In genomic region chr1:221699582-221700519, GRCh38 we compare ENCODE assay signal across 22 cellular contexts. TPM values are rescaled to one million over a fixed set of nuclear protein-coding genes. Genes with fewer than 3 reads are reported as not detected.
DNase-seq lines count a peak whose midpoint lies in the region; ATAC-seq, FAIRE-seq and TF ChIP-seq lines count a peak whose summit lies in the region.
"Had no signal": no experiment of that assay in that cellular context is flagged by ENCODE, and none has a peak within 500 bp of the region (broad histone marks: within the 10 kb centered on the region; RNA-seq: fewer than 3 reads in every experiment).

No MANE protein-coding gene starts in this region.

- FAIRE-seq in K562 (lab: Jason Lieb, UNC) (no peak), HepG2 (lab: Jason Lieb, UNC) (no peak)

- in situ Hi-C loops in K562 (cut with MboI) = no loop called here
- in situ Hi-C loops in HepG2 (cut with HindIII; ENCODE audit: extremely low pct_ligation_motif_present, low pct_unique_long_range_greater_than_20kb) = no loop called here
- in situ Hi-C loops in GM13977 (cut with MboI; ENCODE audit: low pct_unique_long_range_greater_than_20kb, low sequenced_read_pairs, unreplicated experiment) = no loop called here

- H3K4me1 Mint-ChIP-seq in HFFc6 (ENCODE audit: low read depth) = peaks cover 85% of the 10 kb centered on the region
- H3K4me1 Mint-ChIP-seq: activated T-helper 17 cell treated with anti-CD3 and anti-CD28 coated beads, Interleukin-2, amount 50 U/mL, for 72 hours had no signal

- TF ChIP-seq EP300 in K562 (IDR thresholded peaks at IDR 0.05; ENCODE audit: low read length) = no peak
- no peak for TF ChIP-seq EP300 in HepG2 (IDR thresholded peaks at IDR 0.05; ENCODE audit: low read depth in 2 of 2, low read length in 2 of 2)
- TF ChIP-seq EP300 in HepG2 (CRISPR knock-in tag; IDR thresholded peaks at IDR 0.05; ENCODE audit: borderline replicate concordance) = no peak

- intact Hi-C loops in K562 (cut with micrococcal nuclease) (no loop called here), HepG2 (cut with micrococcal nuclease; ENCODE audit: unreplicated experiment) (no loop called here)

- DNase-seq in AG09309 (ENCODE audit: low read depth) (peak; percentile 76), HFFc6 (peak; percentile 63), K562 (ENCODE audit: extremely low read depth in 1 of 4, low spot score in 3 of 4) (no peak), HepG2 (ENCODE audit: low spot score) (no peak), GM13977 (ENCODE audit: low spot score) (no peak), BE2C (no peak), OCI-M2 (lab: John Stamatoyannopoulos, UW; ENCODE audit: unreplicated experiment) (no peak), iPS-NIHi7 (ENCODE audit: extremely low spot score) (no peak)
- DNase-seq: activated CD8-positive, alpha-beta T cell treated with anti-CD3 and anti-CD28 coated beads, Interleukin-2, amount 10 ng/mL, durations not matched to agents 7 days and 5 days; DND-41; effector CD4-positive, alpha-beta T cell; foreskin melanocyte; KG1; NCI-H1436; NCI-H446; nephron progenitor cell; retina; stimulated activated CD4-positive, alpha-beta T cell treated with anti-CD3 and anti-CD28 coated beads, Interleukin-2, amount 100 ng/mL, for 24 hours had no signal

- no peaks in the 10 kb centered on the region for H3K79me2 ChIP-seq in K562 (ENCODE audit: control insufficient read depth, insufficient read depth, low read length)
- no peaks in the 10 kb centered on the region for H3K79me2 ChIP-seq in HepG2 (ENCODE audit: insufficient read depth, low read length)

- H3K27ac Mint-ChIP-seq in HFFc6 = peak overlapping the region; percentile 88
- H3K27ac Mint-ChIP-seq: activated CD8-positive, alpha-beta T cell treated with anti-CD3 and anti-CD28 coated beads, Interleukin-2, amount 10 ng/mL, durations not matched to agents 7 days and 5 days; activated T-helper 17 cell treated with anti-CD3 and anti-CD28 coated beads, Interleukin-2, amount 50 U/mL, for 72 hours; B cell; nephron progenitor cell had no signal

- TF ChIP-seq POLR2A in K562 (conservative IDR thresholded peaks at IDR 0.05) = no peak
- no peak for TF ChIP-seq POLR2A in HepG2 (IDR thresholded peaks at IDR 0.05; ENCODE audit: insufficient read depth in 1 of 2, low read depth in 2 of 2, low read length in 2 of 2)

- H3K4me3 ChIP-seq in AG09309 (ENCODE audit: control insufficient read depth, low read depth, low read length) (no peak overlapping the region), K562 (no peak overlapping the region), HepG2 (replicated peaks in 1 of 3; ENCODE audit: insufficient read depth in 1 of 3, low read depth in 2 of 3, low read length in 3 of 3) (no peak overlapping the region), BE2C (ENCODE audit: low read depth, low read length) (no peak overlapping the region)
- H3K4me3 ChIP-seq: ascending aorta, lung had no signal

- H3K9ac ChIP-seq in K562 (ENCODE audit: insufficient read depth in 1 of 2, low read depth in 2 of 2, low read length in 2 of 2) = no peak overlapping the region
- no peak overlapping the region for H3K9ac ChIP-seq in HepG2 (ENCODE audit: insufficient read depth, low read depth, low read length)

- 60% methylated on average over 1 of the region's 1 CpG for WGBS in K562 (ENCODE audit: insufficient coverage, low coverage, missing lambda C conversion rate)
- 100% methylated on average over 1 of the region's 1 CpG for WGBS in HepG2 (ENCODE audit: low lambda C conversion rate)

- no peaks in the 10 kb centered on the region for H4K20me1 ChIP-seq in K562 (replicated peaks; ENCODE audit: control insufficient read depth, insufficient read depth, low read length)
- H4K20me1 ChIP-seq in HepG2 (ENCODE audit: insufficient read depth, low read length) = no peaks in the 10 kb centered on the region

- H3K4me1 ChIP-seq in K562 (replicated peaks in 1 of 2; ENCODE audit: control insufficient read depth in 2 of 2, insufficient read depth in 2 of 2, low read length in 2 of 2) (no peaks in the 10 kb centered on the region; a peak in 1 of 5 replicates), HepG2 (ENCODE audit: insufficient read depth, low read length) (peaks cover 9% of the 10 kb centered on the region), BE2C (no peaks in the 10 kb centered on the region)
- H3K4me1 ChIP-seq: ascending aorta had no signal

- TF ChIP-seq CTCF in AG09309 (IDR thresholded peaks at IDR 0.05; ENCODE audit: control insufficient read depth, insufficient read depth, low read depth, low read length, missing control alignments) (no peak), HFFc6 (IDR thresholded peaks at IDR 0.05) (no peak), K562 (IDR thresholded peaks at IDR 0.05 in 2 of 3, conservative IDR thresholded peaks at IDR 0.05 in 1 of 3; ENCODE audit: insufficient read depth in 2 of 3, low read depth in 1 of 3, low read length in 3 of 3) (no peak), HepG2 (CRISPR knock-in tag; IDR thresholded peaks at IDR 0.05) (no peak), GM13977 (IDR thresholded peaks at IDR 0.05; ENCODE audit: extremely low read depth, insufficient read depth, missing control alignments) (no peak), BE2C (IDR thresholded peaks at IDR 0.05; ENCODE audit: low read depth, low read length) (no peak)

- no peaks in the 10 kb centered on the region for H3K9me1 ChIP-seq in K562 (ENCODE audit: control insufficient read depth, insufficient read depth, low read length)

- CTCF ChIA-PET in K562 (lab: Yijun Ruan, JAX; ENCODE audit: low intra/inter-chr PET ratio) = no interaction called here
- CTCF ChIA-PET in HepG2 (lab: Yijun Ruan, JAX; ENCODE audit: low intra/inter-chr PET ratio, low total read pairs) = no interaction called here

- no peak for TF ChIP-seq RAD21 in K562 (CRISPR knock-in tag; conservative IDR thresholded peaks at IDR 0.05 in 1 of 2, IDR thresholded peaks at IDR 0.05 in 1 of 2)
- TF ChIP-seq RAD21 in HepG2 (CRISPR knock-in tag; IDR thresholded peaks at IDR 0.05) = no peak

- H3K4me2 ChIP-seq in K562 (ENCODE audit: insufficient read depth, low read length) (no peak overlapping the region), HepG2 (ENCODE audit: low read depth, low read length) (no peak overlapping the region)

- H3K27ac ChIP-seq in K562 (ENCODE audit: extremely low read depth, low read depth, low read length) = no peak overlapping the region
- no peak overlapping the region for H3K27ac ChIP-seq in HepG2 (ENCODE audit: extremely low read length, insufficient read depth, low read length)
- H3K27ac ChIP-seq: ascending aorta had no signal

- H3K36me3 ChIP-seq in K562 (ENCODE audit: control insufficient read depth, insufficient read depth, low read length) (peaks cover 10% of the 10 kb centered on the region), HepG2 (replicated peaks in 1 of 2; ENCODE audit: control insufficient read depth in 1 of 2, insufficient read depth in 2 of 2, low read length in 2 of 2) (peaks cover 0 to 4% of the 10 kb centered on the region in 2 experiments; a peak in 1 of 5 replicates), BE2C (peaks cover 16% of the 10 kb centered on the region)

- no peaks in the 10 kb centered on the region for H3K9me3 ChIP-seq in K562 (replicated peaks; ENCODE audit: control insufficient read depth, insufficient read depth, low read depth, low read length)
- H3K9me3 ChIP-seq in HepG2 (ENCODE audit: low read length) = no peaks in the 10 kb centered on the region
- H3K9me3 ChIP-seq in BE2C = no peaks in the 10 kb centered on the region
- H3K9me3 ChIP-seq: ascending aorta had no signal

- H3K27me3 Mint-ChIP-seq in HFFc6 (ENCODE audit: insufficient read depth) = peaks cover 3% of the 10 kb centered on the region
- H3K27me3 Mint-ChIP-seq: activated T-helper 17 cell treated with anti-CD3 and anti-CD28 coated beads, Interleukin-2, amount 50 U/mL, for 72 hours; B cell had no signal

- POLR2A ChIA-PET in K562 (lab: Yijun Ruan, JAX) (interaction anchor here (1.0 kb wide), 1 partner anchor 19 kb away, joined by 3 read pairs; no protein-coding TSS in a partner anchor), HepG2 (lab: Yijun Ruan, JAX) (interaction anchor here (1.3 to 1.5 kb wide), 2 partner anchors 18 to 42 kb away, joined by 4 read pairs; partner anchors contain the start of gene DUSP10)

- H3K4me3 Mint-ChIP-seq in HFFc6 = peak overlapping the region; percentile 45
- H3K4me3 Mint-ChIP-seq: activated CD8-positive, alpha-beta T cell treated with anti-CD3 and anti-CD28 coated beads, Interleukin-2, amount 10 ng/mL, durations not matched to agents 7 days and 5 days; activated T-helper 17 cell treated with anti-CD3 and anti-CD28 coated beads, Interleukin-2, amount 50 U/mL, for 72 hours; B cell; nephron progenitor cell had no signal

- H2AFZ ChIP-seq in K562 (ENCODE audit: low read depth, low read length) (no peak overlapping the region), HepG2 (ENCODE audit: low read length) (no peak overlapping the region)

- BruUV-seq in K562 (replicated peaks; lab: Mats Ljungman, UMichigan) = no TSS peak
- no TSS peak for BruUV-seq in HepG2 (replicated peaks; lab: Mats Ljungman, UMichigan)

- ATAC-seq in K562 (no peak), HepG2 (no peak)
- ATAC-seq: activated CD8-positive, alpha-beta T cell treated with anti-CD3 and anti-CD28 coated beads, Interleukin-2, amount 10 ng/mL, durations not matched to agents 7 days and 5 days; activated T-helper 17 cell treated with anti-CD3 and anti-CD28 coated beads, Interleukin-2, amount 50 U/mL, for 72 hours had no signal

- H3K27me3 ChIP-seq in K562 (ENCODE audit: control insufficient read depth in 2 of 2, insufficient read depth in 2 of 2, low read length in 2 of 2) (no peaks in the 10 kb centered on the region), HepG2 (ENCODE audit: control insufficient read depth in 1 of 2, insufficient read depth in 2 of 2, low read length in 2 of 2) (no peaks in the 10 kb centered on the region), BE2C (no peaks in the 10 kb centered on the region)
- H3K27me3 ChIP-seq: ascending aorta had no signal

- peaks cover 50% of the 10 kb centered on the region for H3K36me3 Mint-ChIP-seq in HFFc6 (ENCODE audit: low read depth)

- H3K9me3 Mint-ChIP-seq in HFFc6 = no peaks in the 10 kb centered on the region
- H3K9me3 Mint-ChIP-seq: activated T-helper 17 cell treated with anti-CD3 and anti-CD28 coated beads, Interleukin-2, amount 50 U/mL, for 72 hours; nephron progenitor cell had no signal

RNA-seq across cellular contexts. Expression of gene DUSP10, which starts 42.0 kb away (rescaled TPM):
- 10 to 100 TPM; 30.5 to 48.9 (median 43.8) TPM for total RNA-seq in HFFc6 (2021; fragmentation: NEBNext Ultra II Directional; extraction: Animal tissue kit (Norgen Biotek cat#: 25700))
- total RNA-seq in K562 (2011; cell fraction: chromatin; rRNA removed; ENCODE audit: low replicate concordance) = 5.0 and 6.0 TPM in 2 replicates
- total RNA-seq in K562 (2011; cell fraction: nucleolus; rRNA removed) = 3.9 and 4.0 TPM in 2 replicates
- 3.6 and 4.4 TPM in 2 replicates for total RNA-seq in K562 (2011; cell fraction: nucleoplasm; rRNA removed)
- total RNA-seq in K562 (2014; rRNA removed) = 6.6 and 7.3 TPM in 2 replicates
- 6.3 and 7.6 TPM in 2 replicates for total RNA-seq in K562 (2014; rRNA removed; fragmentation: Illumina TruSeq; extraction: Trizol)
- total RNA-seq in K562 (2015; rRNA removed; fragmentation: Illumina TruSeq; extraction: Trizol) = 7.0 and 7.8 TPM in 2 replicates
- 5.9 and 6.1 TPM in 2 replicates for total RNA-seq in K562 (2021)
- polyA plus RNA-seq in K562 (2011; rRNA removed) = 1.7 and 3.1 TPM in 2 replicates
- 3.6 and 4.4 TPM in 2 replicates for polyA plus RNA-seq in K562 (2011; cell fraction: cytosol; rRNA removed)
- polyA plus RNA-seq in K562 (2011; cell fraction: nucleus; rRNA removed) = 3.0 and 4.0 TPM in 2 replicates
- 5.8 and 10.6 TPM in 2 replicates for polyA plus RNA-seq in K562 (2012)
- polyA plus RNA-seq in K562 (2014; fragmentation: Illumina TruSeq; extraction: Trizol) = 6.2 and 8.3 TPM in 2 replicates
- polyA plus RNA-seq in K562 (2014; fragmentation: Nextera tagmentation; extraction: Ambion mirVana) = 1 to 10 TPM; 3.8 to 5.5 TPM
- polyA plus RNA-seq in K562 (2014; rRNA removed) = 5.4 and 6.6 TPM in 2 replicates
- polyA minus RNA-seq in K562 (2011; rRNA and poly(A)+ RNA removed) = 4.8 and 6.1 TPM in 2 replicates
- polyA minus RNA-seq in K562 (2011; cell fraction: cytosol; rRNA and poly(A)+ RNA removed) = 1.0 and 1.4 TPM in 2 replicates
- polyA minus RNA-seq in K562 (2011; cell fraction: nucleus; rRNA and poly(A)+ RNA removed) = 4.8 and 8.7 TPM in 2 replicates
- 2.1 and 2.5 TPM in 2 replicates for total RNA-seq in HepG2 (2016; rRNA removed; fragmentation: Illumina TruSeq; extraction: Trizol)
- total RNA-seq in HepG2 (2016; cell fraction: cytosol; rRNA removed; fragmentation: Illumina TruSeq; extraction: Trizol; ENCODE audit: low read depth) = 1.0 and 1.1 TPM in 2 replicates
- total RNA-seq in HepG2 (2016; cell fraction: insoluble cytoplasmic fraction; rRNA removed; fragmentation: Illumina TruSeq; extraction: Trizol) = 2.7 and 2.8 TPM in 2 replicates
- 1.8 and 2.0 TPM in 2 replicates for total RNA-seq in HepG2 (2016; cell fraction: membrane; rRNA removed; fragmentation: Illumina TruSeq; extraction: Trizol)
- total RNA-seq in HepG2 (2016; cell fraction: nucleus; rRNA removed; fragmentation: Illumina TruSeq; extraction: Trizol) = 3.2 and 3.5 TPM in 2 replicates
- polyA plus RNA-seq in HepG2 (2011; rRNA removed) = 4.2 and 4.4 TPM in 2 replicates
- polyA plus RNA-seq in HepG2 (2011; cell fraction: cytosol; rRNA removed) = 5.3 and 5.7 TPM in 2 replicates
- polyA plus RNA-seq in HepG2 (2011; cell fraction: nucleus; rRNA removed) = 6.2 and 6.9 TPM in 2 replicates
- 2.6 and 5.2 TPM in 2 replicates for polyA plus RNA-seq in HepG2 (2012)
- polyA plus RNA-seq in HepG2 (2016; cell fraction: cytosol; fragmentation: Illumina TruSeq; extraction: Trizol; ENCODE audit: low read depth) = 0.26 and 0.36 TPM in 2 replicates
- polyA plus RNA-seq in HepG2 (2016; cell fraction: insoluble cytoplasmic fraction; fragmentation: Illumina TruSeq; extraction: Trizol; ENCODE audit: low read depth) = 2.8 and 3.3 TPM in 2 replicates
- 1.2 and 1.3 TPM in 2 replicates for polyA plus RNA-seq in HepG2 (2016; cell fraction: membrane; fragmentation: Illumina TruSeq; extraction: Trizol; ENCODE audit: low read depth)
- 2.0 and 2.4 TPM in 2 replicates for polyA plus RNA-seq in HepG2 (2016; cell fraction: nucleus; fragmentation: Illumina TruSeq; extraction: Trizol; ENCODE audit: insufficient read depth, low read depth)
- polyA minus RNA-seq in HepG2 (2011; rRNA and poly(A)+ RNA removed; ENCODE audit: low replicate concordance) = 11.2 and 16.0 TPM in 2 replicates
- 2.7 and 3.9 TPM in 2 replicates for polyA minus RNA-seq in HepG2 (2011; cell fraction: cytosol; rRNA and poly(A)+ RNA removed)
- 13.1 and 15.4 TPM in 2 replicates for polyA minus RNA-seq in HepG2 (2011; cell fraction: nucleus; rRNA and poly(A)+ RNA removed)
- polyA plus RNA-seq in BE2C (2012; ENCODE audit: insufficient read depth, insufficient read length, low read depth) = 17.0 TPM

Comparison
In these comparisons a context has a peak if more than half of its experiments do, and no peak if none do; other contexts are left out.
1. DNase-seq: peak in AG09309 (single experiment) and HFFc6 (single experiment); none in K562 (0 of 4), HepG2 (single experiment), GM13977 (single experiment), BE2C (single experiment), OCI-M2 (single experiment) and iPS-NIHi7 (single experiment).